1 cellular context compared by ENCODE assay signal in the genomic region with DNA sequence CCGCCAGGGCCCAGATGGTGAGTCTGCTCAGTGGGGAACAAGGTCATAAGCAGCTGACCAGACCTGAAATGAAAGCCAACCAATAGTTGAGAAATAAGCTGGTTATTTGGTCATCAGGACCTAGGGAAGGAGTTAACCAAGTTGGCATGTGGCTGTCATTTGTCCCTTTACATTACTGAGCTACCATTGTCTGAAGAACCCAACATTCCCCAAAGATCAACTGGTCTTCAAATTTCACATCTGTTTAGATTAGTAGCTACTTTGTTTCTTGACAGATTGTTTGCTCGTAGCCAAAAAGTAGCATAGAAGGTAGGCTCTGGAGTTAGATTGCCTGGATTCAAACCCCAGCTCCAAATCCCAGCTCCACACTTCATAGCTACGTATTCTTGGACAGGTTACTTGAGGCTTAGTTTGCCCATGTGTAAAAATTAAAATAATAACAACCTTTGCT.
TF ChIP-seq lines count a peak whose summit lies in the region.

No MANE protein-coding gene starts in this region.

TF ChIP-seq in endothelial cell of umbilical vein, 7 proteins besides CTCF, POLR2A, EP300 and RAD21:
- TF ChIP-seq GATA2 (IDR thresholded peaks at IDR 0.05; ENCODE audit: insufficient read depth, insufficient read length, low read depth, low read length) (no peak), JUN (IDR thresholded peaks at IDR 0.05; ENCODE audit: borderline replicate concordance, insufficient read depth, insufficient read length, low read depth) (no peak), POLR2AphosphoS5 (IDR thresholded peaks at IDR 0.05; ENCODE audit: insufficient read depth, low read depth, low read length) (no peak), MYC (IDR thresholded peaks at IDR 0.05; ENCODE audit: low read depth, low read length) (no peak), EZH2 (IDR thresholded peaks at IDR 0.05; ENCODE audit: borderline replicate concordance, low read depth, low read length, severe bottlenecking) (no peak), FOS (IDR thresholded peaks at IDR 0.05; ENCODE audit: borderline replicate concordance, insufficient read depth, low read length) (no peak)
- TF ChIP-seq, protein P1, sequence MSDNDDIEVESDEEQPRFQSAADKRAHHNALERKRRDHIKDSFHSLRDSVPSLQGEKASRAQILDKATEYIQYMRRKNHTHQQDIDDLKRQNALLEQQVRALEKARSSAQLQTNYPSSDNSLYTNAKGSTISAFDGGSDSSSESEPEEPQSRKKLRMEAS (IDR thresholded peaks at IDR 0.05; ENCODE audit: insufficient read depth, insufficient read length), result no peak
